In the genomic region with DNA sequence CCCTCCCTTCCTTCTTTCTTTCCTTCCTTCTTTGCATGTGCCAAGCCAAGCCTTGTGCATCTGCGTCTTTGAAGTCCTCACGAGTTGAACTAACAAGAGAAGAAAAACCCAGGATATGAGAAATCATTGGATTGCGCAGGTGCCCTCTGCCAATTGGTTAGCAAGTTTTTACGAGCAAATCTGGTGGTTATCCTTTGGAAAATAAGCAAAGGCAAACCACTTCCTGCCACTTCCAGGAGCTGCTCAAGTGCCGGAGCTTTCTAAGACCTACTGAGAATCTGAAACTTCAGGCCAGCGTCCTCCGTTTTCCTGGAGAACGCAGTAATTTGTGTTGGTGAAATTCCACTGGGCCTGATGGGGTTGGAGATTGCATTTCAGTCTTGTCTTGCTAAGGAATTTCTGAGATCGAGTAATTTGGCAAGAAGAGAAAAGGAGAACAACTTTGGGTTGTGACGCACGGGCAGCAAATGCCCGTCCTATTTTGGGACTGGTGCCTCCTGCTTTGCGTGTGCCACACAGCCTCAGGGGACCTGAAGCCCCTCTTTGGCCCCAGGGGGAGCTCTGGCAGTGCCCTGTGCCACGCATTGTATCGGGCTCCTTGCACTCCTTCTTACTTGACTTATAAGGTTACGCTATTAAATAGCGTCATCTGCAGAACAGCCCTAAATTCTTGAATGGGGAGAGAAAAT, we compare ENCODE assay signal across 11 cellular contexts. TPM values are rescaled to one million over a fixed set of nuclear protein-coding genes. Genes with fewer than 3 reads are reported as not detected.
DNase-seq lines count a peak whose midpoint lies in the region; ATAC-seq, FAIRE-seq and TF ChIP-seq lines count a peak whose summit lies in the region.
"Had no signal": no experiment of that assay in that cellular context is flagged by ENCODE, and none has a peak within 500 bp of the region (broad histone marks: within the 10 kb centered on the region; RNA-seq: fewer than 3 reads in every experiment).

No MANE protein-coding gene starts in this region.

- peaks cover 16% of the 10 kb centered on the region for H3K36me3 Mint-ChIP-seq in endothelial cell (ENCODE audit: low read depth, unreplicated experiment)

- H3K4me1 Mint-ChIP-seq in endothelial cell (ENCODE audit: unreplicated experiment) = peaks cover 57% of the 10 kb centered on the region

- DNase-seq in ELR (ENCODE audit: low read depth) (peak; percentile 95), RCC 7860 (ENCODE audit: low spot score) (peak; percentile 49), endothelial cell (ENCODE audit: low spot score) (no peak), sigmoid colon (no peak), cerebellar nuclear complex (lab: John Stamatoyannopoulos, UW) (no peak), NCI-H1417 treated with DMSO at 0.1 percent for 48 hours (lab: John Stamatoyannopoulos, UW) (no peak)
- DNase-seq: caudate nucleus; NCI-H1092; stimulated activated CD4-positive, alpha-beta T cell treated with anti-CD3 and anti-CD28 coated beads, Interleukin-4, amount 100 ng/mL, for 24 hours had no signal

- H3K27ac ChIP-seq in sigmoid colon = peak overlapping the region in 3 of 4 donors; percentile 31 to 50 (median 34)

- no peak overlapping the region for H3K4me3 Mint-ChIP-seq in endothelial cell (ENCODE audit: unreplicated experiment)

- no peak for TF ChIP-seq CTCF in endothelial cell (IDR thresholded peaks at IDR 0.05; ENCODE audit: unreplicated experiment)
- no peak for TF ChIP-seq CTCF in sigmoid colon (IDR thresholded peaks at IDR 0.05)

- H3K9me3 Mint-ChIP-seq in endothelial cell (ENCODE audit: unreplicated experiment) = no peaks in the 10 kb centered on the region

- H3K4me3 ChIP-seq in sigmoid colon = no peak overlapping the region

- H3K27me3 ChIP-seq in sigmoid colon = no peaks in the 10 kb centered on the region

- intact Hi-C loops in sigmoid colon (cut with DNase I) = no loop called here

- peaks cover 0 to 30% (median 8%) of the 10 kb centered on the region in 4 donors for H3K4me1 ChIP-seq in sigmoid colon

- peaks cover 11% of the 10 kb centered on the region for H3K27me3 Mint-ChIP-seq in endothelial cell (ENCODE audit: unreplicated experiment)

- TF ChIP-seq POLR2A in sigmoid colon (IDR thresholded peaks at IDR 0.05) = no peak

- ATAC-seq in HG02571 (IDR thresholded peaks at IDR 0.05; ENCODE audit: unreplicated experiment) = no peak
- no peak for ATAC-seq in GM19324 (IDR thresholded peaks at IDR 0.05; ENCODE audit: low FRiP score, unreplicated experiment)

- WGBS in sigmoid colon, 2 donors = 56 to 78% methylated on average over 17 of the region's 17 CpGs

- TF ChIP-seq EP300 in sigmoid colon (IDR thresholded peaks at IDR 0.05) = peak in 1 of 4 donors; percentile 24

- FAIRE-seq in RCC 7860 (lab: Jason Lieb, UNC) = no peak

- no peaks in the 10 kb centered on the region for H3K9me3 ChIP-seq in sigmoid colon

- H3K36me3 ChIP-seq in sigmoid colon = no peaks in the 10 kb centered on the region

- H3K27ac Mint-ChIP-seq in endothelial cell (ENCODE audit: unreplicated experiment) = peak overlapping the region; percentile 59

RNA-seq across cellular contexts. Expression of a gene that starts 56.4 kb away (rescaled TPM):
- total RNA-seq in endothelial cell (ENCODE audit: unreplicated experiment) (98.9 TPM), sigmoid colon (10 to 100 TPM; 11.0 to 30.3 (median 15.9) TPM)
- polyA plus RNA-seq in sigmoid colon = 10 to 100 TPM; 20.4 to 60.3 (median 40.7) TPM

Comparison
In these comparisons a context has a peak if more than half of its experiments do, and no peak if none do; other contexts are left out.
1. DNase-seq: peak in ELR (single experiment) and RCC 7860 (single experiment); none in endothelial cell (single experiment), sigmoid colon (single experiment), cerebellar nuclear complex (0 of 2) and NCI-H1417 treated with DMSO at 0.1 percent for 48 hours (single experiment).